Comparison of ENCODE assay signal across 8 cellular contexts in genomic region chr6:106085984-106086832, GRCh38. TPM values are rescaled to one million over a fixed set of nuclear protein-coding genes. Genes with fewer than 3 reads are reported as not detected.
DNase-seq lines count a peak whose midpoint lies in the region; ATAC-seq and TF ChIP-seq lines count a peak whose summit lies in the region.

PRDM1 (plus strand) TSS chr6:106086336; CDS start chr6:106086554, 218 bp downstream.

- TF ChIP-seq CTCF in gastroesophageal sphincter (IDR thresholded peaks at IDR 0.05) (peak in 1 of 4 experiments; percentile 20), omental fat pad (IDR thresholded peaks at IDR 0.05) (no peak)

- TF ChIP-seq POLR2A in gastroesophageal sphincter (IDR thresholded peaks at IDR 0.05): no peak

- no peak for TF ChIP-seq EP300 in gastroesophageal sphincter (IDR thresholded peaks at IDR 0.05)

- H3K4me3 ChIP-seq in gastroesophageal sphincter (peak within 1 kb of the TSS; percentile 1 to 49), thymus (ENCODE audit: low read length) (peak within 1 kb of the TSS; percentile 35)

- H3K4me1 ChIP-seq in gastroesophageal sphincter (peaks cover 0 to 21% (median 0%) of the 10 kb centered on the region in 3 donors), thymus (ENCODE audit: control insufficient read depth, insufficient read depth, low read length) (peaks cover 12% of the 10 kb centered on the region)

- H3K9me3 ChIP-seq in gastroesophageal sphincter (no peaks in the 10 kb centered on the region), thymus (ENCODE audit: control insufficient read depth) (no peaks in the 10 kb centered on the region)

- H3K36me3 ChIP-seq in gastroesophageal sphincter (no peaks in the 10 kb centered on the region), thymus (ENCODE audit: control insufficient read depth, insufficient read depth) (no peaks in the 10 kb centered on the region)

- ATAC-seq in GM21723 (IDR thresholded peaks at IDR 0.05; ENCODE audit: unreplicated experiment) (peak; percentile 75), gastroesophageal sphincter (peak; percentile 57), omental fat pad (ENCODE audit: low FRiP score) (peak; percentile 38)

- DNase-seq in Daoy (ENCODE audit: low read depth) (peak; percentile 82), KG1 (lab: John Stamatoyannopoulos, UW) (peak; percentile 47), SHP77 (lab: John Stamatoyannopoulos, UW) (peak; percentile 48 to 67), omental fat pad (ENCODE audit: low spot score) (peak; percentile 47)
- DNase-seq in activated effector memory CD4-positive, alpha-beta T cell treated with Interleukin-2 at 50 U/mL for 16 hours: peak; percentile 73

- H3K27ac ChIP-seq in gastroesophageal sphincter (peak within 1 kb of the TSS in 3 of 4 donors; percentile 50 to 66 (median 55)), thymus (ENCODE audit: low read depth) (peak within 1 kb of the TSS; percentile 49)

- H3K27me3 ChIP-seq in gastroesophageal sphincter (peaks cover 67% of the 10 kb centered on the region), thymus (ENCODE audit: control insufficient read depth, insufficient read depth) (peaks cover 49% of the 10 kb centered on the region)

- WGBS in gastroesophageal sphincter (ENCODE audit: low coverage in 1 of 2), 2 donors: 2 to 3% methylated on average over 29 to 35 of the region's 44 CpGs
- under 1% methylated on average over 44 of the region's 44 CpGs for WGBS in thymus

RNA-seq across cellular contexts. Expression of gene PRDM1, which starts in this region (rescaled TPM):
- 0.86 and 2.9 TPM in 2 replicates for total RNA-seq in Daoy (2014; rRNA removed; shearing (Covaris generic))
- total RNA-seq in gastroesophageal sphincter: 1 to 10 TPM; 1.8 to 4.0 (median 3.2) TPM
- total RNA-seq in omental fat pad: 10 to 100 TPM in 2 of 4 donors, 1 to 10 TPM in 2; 7.0 to 20.8 (median 10.3) TPM
- 4.0 TPM for polyA plus RNA-seq in thymus

Comparison
In these comparisons a context has a peak if more than half of its experiments do, and no peak if none do; other contexts are left out.
1. Peak in every context shown above with its lines: DNase-seq, ATAC-seq, H3K4me3 ChIP-seq and H3K27ac ChIP-seq.